18 cellular contexts compared by ENCODE assay signal in genomic region chr18:65343571-65343970, GRCh38.
"Had no signal": no experiment of that assay in that cellular context is flagged by ENCODE, and none has a peak within 500 bp of the region (broad histone marks: within the 10 kb centered on the region; RNA-seq: fewer than 3 reads in every experiment).

No MANE protein-coding gene starts in this region.

- H3K4me1 Mint-ChIP-seq: mesothelial cell of epicardium, naive B cell had no signal

- H3K36me3 Mint-ChIP-seq: mesothelial cell of epicardium, naive B cell had no signal

- H3K4me3 Mint-ChIP-seq: mesothelial cell of epicardium had no signal

- DNase-seq: dermis blood vessel endothelial cell; dorsolateral prefrontal cortex; effector CD4-positive, alpha-beta T cell; effector memory CD4-positive, alpha-beta T cell; foreskin keratinocyte; heart right ventricle; hippocampal formation; left cardiac atrium; left lung; left ventricle myocardium superior; lower lobe of right lung; mesenchymal stem cell; mucosa of descending colon; naive B cell had no signal

- H3K4me1 ChIP-seq: esophagus muscularis mucosa, gastroesophageal sphincter, heart right ventricle, left lung, lower lobe of right lung had no signal

- H3K27me3 Mint-ChIP-seq: naive B cell had no signal

- H3K4me3 ChIP-seq: coronary artery, dorsolateral prefrontal cortex, esophagus muscularis mucosa, gastroesophageal sphincter, heart right ventricle, left lung, lower lobe of right lung, mucosa of descending colon had no signal

- H3K9me3 ChIP-seq: gastroesophageal sphincter, mucosa of descending colon had no signal

- H3K36me3 ChIP-seq: esophagus muscularis mucosa, gastroesophageal sphincter, heart right ventricle, left lung, lower lobe of right lung had no signal

- H3K27ac Mint-ChIP-seq: mesothelial cell of epicardium, naive B cell had no signal

- H3K27me3 ChIP-seq: dorsolateral prefrontal cortex, esophagus muscularis mucosa, foreskin keratinocyte, gastroesophageal sphincter, heart right ventricle, left lung had no signal

- H3K27ac ChIP-seq: coronary artery, dorsolateral prefrontal cortex, esophagus muscularis mucosa, foreskin keratinocyte, gastroesophageal sphincter, heart right ventricle, left lung, lower lobe of right lung had no signal

- ATAC-seq: foreskin keratinocyte, gastroesophageal sphincter, heart right ventricle, left cardiac atrium, left lung, left ventricle myocardium superior, lower lobe of right lung, mucosa of descending colon had no signal
